In the genomic region with DNA sequence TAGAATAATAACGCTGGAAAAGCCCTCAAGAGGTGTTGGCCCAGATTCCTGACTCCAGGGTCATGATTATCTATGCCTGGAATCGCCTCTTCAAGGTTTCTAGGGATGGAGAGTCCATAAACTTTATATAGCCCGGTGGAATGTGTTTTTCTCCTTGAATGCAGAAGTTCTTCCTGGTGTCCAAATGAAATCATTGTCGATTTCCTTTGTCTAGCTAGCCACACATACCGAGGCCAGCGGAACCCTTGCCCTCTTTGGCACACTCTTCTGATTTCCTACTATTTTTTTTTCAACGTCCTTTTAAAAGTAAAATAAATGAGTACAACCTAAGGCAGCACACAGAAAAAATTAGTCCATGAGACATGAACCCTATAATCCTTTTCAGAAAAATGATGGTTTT, we compare ENCODE assay signal across 26 cellular contexts.
"Had no signal": no experiment of that assay in that cellular context is flagged by ENCODE, and none has a peak within 500 bp of the region (broad histone marks: within the 10 kb centered on the region; RNA-seq: fewer than 3 reads in every experiment).

No MANE protein-coding gene starts in this region.

- H3K27me3 ChIP-seq: cardiac muscle cell, neural progenitor cell, right atrium auricular region, stomach, upper lobe of left lung had no signal

- H3K4me2 ChIP-seq: neural progenitor cell, SK-N-SH had no signal

- H2AFZ ChIP-seq: neural progenitor cell had no signal

- H3K4me3 ChIP-seq: cardiac muscle cell, left ventricle myocardium inferior, neural progenitor cell, prostate gland, right atrium auricular region, skin epidermis, stomach, upper lobe of left lung had no signal

- H3K27ac ChIP-seq: cardiac muscle cell, epithelial cell of prostate, left ventricle myocardium inferior, neural progenitor cell, prostate gland, right atrium auricular region, skin epidermis, stomach, upper lobe of left lung had no signal

- H3K4me1 ChIP-seq: left ventricle myocardium inferior, neural progenitor cell, prostate gland, right atrium auricular region, stomach, upper lobe of left lung had no signal

- H3K9me3 ChIP-seq: left ventricle myocardium inferior, prostate gland, right atrium auricular region, SK-N-SH, stomach, upper lobe of left lung had no signal

- H3K9ac ChIP-seq: neural progenitor cell, SK-N-SH had no signal

- ATAC-seq: activated T-cell treated with anti-CD3 and anti-CD28 coated beads, Interleukin-2, amount 50 U/mL, for 72 hours; naive thymus-derived CD4-positive, alpha-beta T cell; stimulated activated effector memory CD8-positive, alpha-beta T cell treated with anti-CD3 and anti-CD28 coated beads, Interleukin-12 subunit alpha, Interleukin-12 subunit beta, amount 100 ng/mL, for 72 hours had no signal

- DNase-seq: activated CD4-positive, alpha-beta T cell treated with anti-CD3 and anti-CD28 coated beads for 1 hour; activated CD4-positive, alpha-beta T cell treated with anti-CD3 and anti-CD28 coated beads, Interleukin-2, amount 50 U/mL, for 4 hours; activated effector memory CD4-positive, alpha-beta T cell treated with anti-CD3 and anti-CD28 coated beads, Interleukin-2, amount 50 U/mL, for 16 hours; activated naive CD4-positive, alpha-beta T cell treated with anti-CD3 and anti-CD28 coated beads, Interleukin-2, amount 50 U/mL, for 16 hours; activated T-cell treated with anti-CD3 and anti-CD28 coated beads, Interleukin-2, amount 50 U/mL, for 72 hours; aorta; dermis blood vessel endothelial cell; foreskin fibroblast; hippocampal formation; islet precursor cell; left ventricle myocardium inferior; mammary epithelial cell; naive thymus-derived CD4-positive, alpha-beta T cell; SK-N-SH; stimulated activated CD4-positive, alpha-beta T cell treated with anti-CD3 and anti-CD28 coated beads, Interleukin-4, amount 100 ng/mL, for 24 hours; stomach; T-helper 1 cell; T1000 had no signal

- H3K36me3 ChIP-seq: cardiac muscle cell, left ventricle myocardium inferior, neural progenitor cell, prostate gland, right atrium auricular region, stomach had no signal
